Comparison of ENCODE assay signal across 8 cellular contexts in the genomic region with DNA sequence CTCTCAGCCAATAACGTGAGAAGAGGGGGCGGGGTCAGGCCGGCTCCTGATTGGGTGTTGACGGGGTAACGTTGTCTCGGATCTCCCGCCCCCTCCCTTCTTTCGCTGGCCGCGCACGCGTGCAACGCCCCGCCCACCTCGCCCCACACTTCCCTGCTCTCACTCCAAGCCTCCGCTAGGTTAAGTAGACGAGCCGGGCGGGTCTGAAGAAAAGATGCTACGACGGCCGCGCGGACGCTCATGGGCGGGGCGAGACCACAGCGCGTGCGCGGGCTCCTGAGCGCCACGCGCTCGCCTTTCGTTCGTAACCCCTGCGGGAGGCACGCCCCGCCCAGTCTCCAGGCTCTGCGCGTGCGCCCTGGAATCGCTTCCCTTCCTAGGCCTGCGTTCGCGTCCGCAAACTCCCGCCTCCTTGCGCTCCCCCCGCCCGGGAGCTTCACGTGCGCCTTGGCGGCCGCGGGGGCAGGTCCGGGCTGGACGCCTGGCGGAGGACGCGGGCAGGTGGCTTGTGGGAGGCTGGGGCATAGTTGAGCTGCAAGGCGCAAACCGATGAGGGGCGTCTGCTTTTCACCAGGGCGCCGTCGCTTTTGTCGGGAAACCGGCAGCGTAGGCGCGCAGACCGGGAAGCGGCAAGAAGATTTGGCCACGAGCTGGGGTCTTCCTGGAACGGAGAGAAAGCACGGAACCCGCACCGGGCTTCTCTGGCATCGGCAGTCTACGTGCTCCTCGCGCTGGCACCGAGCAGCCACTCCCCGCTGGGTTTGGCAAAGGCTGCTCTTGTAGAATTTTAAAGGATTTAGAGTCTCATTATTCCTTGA. TPM values are rescaled to one million over a fixed set of nuclear protein-coding genes. Genes with fewer than 3 reads are reported as not detected.
DNase-seq lines count a peak whose midpoint lies in the region; ATAC-seq, FAIRE-seq and TF ChIP-seq lines count a peak whose summit lies in the region.

No MANE protein-coding gene starts in this region.

- TF ChIP-seq POLR2A in H1 (IDR thresholded peaks at IDR 0.05; ENCODE audit: control extremely low read depth in 1 of 2, low read depth in 2 of 2, low read length in 2 of 2) = peak; percentile 27 to 63

- no peaks in the 10 kb centered on the region for H3K27me3 Mint-ChIP-seq in Calu3 (ENCODE audit: unreplicated experiment)
- H3K27me3 Mint-ChIP-seq in activated CD8-positive, alpha-beta memory T cell treated with anti-CD3 and anti-CD28 coated beads, Interleukin-2, amount 10 ng/mL, durations not matched to agents 7 days and 5 days = no peaks in the 10 kb centered on the region

- no TSS peak for BruUV-seq in Calu3 (replicated peaks; lab: Mats Ljungman, UMichigan)

- peak overlapping the region; percentile 91 to 98 for H3K4me2 ChIP-seq in H1 (ENCODE audit: insufficient read depth in 1 of 2, low read depth in 2 of 2, low read length in 2 of 2)
- H3K4me2 ChIP-seq in mesenchymal stem cell (ENCODE audit: low read length, poor library complexity, severe bottlenecking) = peak overlapping the region; percentile 93

- no peak; a peak in 1 of 4 replicates for TF ChIP-seq RAD21 in H1 (IDR thresholded peaks at IDR 0.05 in 1 of 2, conservative IDR thresholded peaks at IDR 0.05 in 1 of 2; ENCODE audit: low read depth in 2 of 2, low read length in 2 of 2)

- ATAC-seq in GM21381 (IDR thresholded peaks at IDR 0.05; ENCODE audit: unreplicated experiment) = peak; percentile 79
- peak; percentile 90 for ATAC-seq in activated CD8-positive, alpha-beta memory T cell treated with anti-CD3 and anti-CD28 coated beads, Interleukin-2, amount 10 ng/mL, durations not matched to agents 7 days and 5 days

- H4K8ac ChIP-seq in H1 (ENCODE audit: extremely low read depth, insufficient read depth, low read length) (peak overlapping the region; percentile 90), mesenchymal stem cell (ENCODE audit: low read length) (peak overlapping the region; percentile 82)

- no peaks in the 10 kb centered on the region for H3K9me3 ChIP-seq in H1 (ENCODE audit: insufficient read depth in 2 of 2, low read depth in 1 of 2, low read length in 1 of 2)
- H3K9me3 ChIP-seq in mesenchymal stem cell (ENCODE audit: control insufficient read depth, low read length) = no peaks in the 10 kb centered on the region

- H2BK12ac ChIP-seq in H1 (ENCODE audit: low read depth, low read length) = no peak overlapping the region
- peak overlapping the region; percentile 55 to 56 for H2BK12ac ChIP-seq in mesenchymal stem cell (ENCODE audit: low read length in 2 of 2)

- intact Hi-C loops in Calu3 (cut with micrococcal nuclease; ENCODE audit: unreplicated experiment) = loop anchor here (2.0 kb wide), 1 partner anchor 67 kb away; no protein-coding TSS in a partner anchor

- H3K27ac ChIP-seq in H1 (ENCODE audit: low read depth, low read length) = peak overlapping the region; percentile 94
- H3K27ac ChIP-seq in mesenchymal stem cell (ENCODE audit: low read length, poor library complexity, severe bottlenecking) = peak overlapping the region; percentile 98

- peak overlapping the region; percentile 49 for H4K5ac ChIP-seq in H1 (ENCODE audit: insufficient read length, low read depth, low read length)

- FAIRE-seq in HTR-8/SVneo (lab: Jason Lieb, UNC) (peak; percentile 98), H1 (lab: Jason Lieb, UNC) (no peak)

- H2BK20ac ChIP-seq in H1 (ENCODE audit: low read length) = no peak overlapping the region

- peak overlapping the region; percentile 64 to 95 (median 79) for H3K4me3 ChIP-seq in H1 (ENCODE audit: extremely low read depth in 1 of 4, insufficient read depth in 2 of 4, low read depth in 3 of 4, low read length in 4 of 4)
- H3K4me3 ChIP-seq in mesenchymal stem cell (ENCODE audit: insufficient read depth in 1 of 2, low read depth in 1 of 2, low read length in 2 of 2) = peak overlapping the region; percentile 78 to 85

- CTCF ChIA-PET in Calu3 (lab: Charles Lee) (interaction anchor here (0.7 kb wide), 1 partner anchor 1019 kb away, joined by 3 read pairs; no protein-coding TSS in a partner anchor), H1 (lab: Charles Lee; ENCODE audit: partially characterized antibody) (interaction anchor here (1.0 to 1.1 kb wide), 2 partner anchors 65 to 251 kb away, joined by 3 to 4 read pairs; no protein-coding TSS in a partner anchor)
- CTCF ChIA-PET in activated CD8-positive, alpha-beta memory T cell treated with anti-CD3 and anti-CD28 coated beads, Interleukin-2, amount 10 ng/mL, durations not matched to agents 7 days and 5 days (lab: Charles Lee) = interaction anchor here (2.3 kb wide), 1 partner anchor 9 kb away, joined by 4 read pairs; no protein-coding TSS in a partner anchor

- H3K4me1 ChIP-seq in H1 (replicated peaks in 1 of 4; ENCODE audit: control insufficient read depth in 3 of 4, insufficient read depth in 4 of 4, low read length in 3 of 4) (peaks cover 0 to 8% (median 3%) of the 10 kb centered on the region in 4 experiments; a peak in 4 of 7 replicates), mesenchymal stem cell (ENCODE audit: control insufficient read depth, insufficient read depth, low read depth, low read length) (peaks cover 4% of the 10 kb centered on the region)

- DNase-seq in Calu3 = peak; percentile 97
- peak; percentile 93 for DNase-seq in HTR-8/SVneo (ENCODE audit: insufficient read length, low spot score)
- DNase-seq in NOMO-1 treated with DMSO at 0.1 percent for 48 hours (lab: John Stamatoyannopoulos, UW; ENCODE audit: unreplicated experiment) = peak; percentile 96
- peak; percentile 100 for DNase-seq in activated CD8-positive, alpha-beta memory T cell treated with anti-CD3 and anti-CD28 coated beads, Interleukin-2, amount 10 ng/mL, durations not matched to agents 7 days and 5 days
- peak; percentile 95 to 98 for DNase-seq in H1 (ENCODE audit: low read depth in 1 of 2, low spot score in 2 of 2)
- DNase-seq in mesenchymal stem cell = peak; percentile 99
- DNase-seq in stimulated activated CD8-positive, alpha-beta memory T cell treated with anti-CD3 and anti-CD28 coated beads, Interleukin-12 subunit alpha, Interleukin-12 subunit beta, amount 100 ng/mL, for 24 hours (ENCODE audit: extremely low read depth) = peak; percentile 100

- TF ChIP-seq EP300 in H1 (IDR thresholded peaks at IDR 0.05; ENCODE audit: borderline replicate concordance in 1 of 2, low read depth in 2 of 2, low read length in 2 of 2) = no peak

- peak overlapping the region; percentile 89 for H3K27ac Mint-ChIP-seq in Calu3 (ENCODE audit: unreplicated experiment)
- peak overlapping the region; percentile 87 for H3K27ac Mint-ChIP-seq in activated CD8-positive, alpha-beta memory T cell treated with anti-CD3 and anti-CD28 coated beads, Interleukin-2, amount 10 ng/mL, durations not matched to agents 7 days and 5 days

- peaks cover 5 to 52% of the 10 kb centered on the region in 2 experiments for H3K79me2 ChIP-seq in H1 (ENCODE audit: control insufficient read depth in 1 of 2, insufficient read depth in 2 of 2, low read length in 2 of 2)

- H3K27me3 ChIP-seq in H1 (replicated peaks in 1 of 4; ENCODE audit: control insufficient read depth in 3 of 4, extremely low read depth in 1 of 4, insufficient read depth in 3 of 4, low read length in 3 of 4) = no peaks in the 10 kb centered on the region
- no peaks in the 10 kb centered on the region for H3K27me3 ChIP-seq in mesenchymal stem cell (ENCODE audit: control insufficient read depth in 1 of 2, insufficient read depth in 1 of 2, low read length in 2 of 2)

- H3K18ac ChIP-seq in H1 (ENCODE audit: extremely low read depth, low read length) (peak overlapping the region; percentile 80), mesenchymal stem cell (ENCODE audit: low read depth in 1 of 2, low read length in 2 of 2) (peak overlapping the region; percentile 98 to 99)

- WGBS in H1 (ENCODE audit: extremely low coverage in 1 of 2, insufficient coverage in 1 of 2, insufficient read length in 1 of 2, insufficient replicate concordance in 2 of 2, low coverage in 1 of 2, low lambda C conversion rate in 2 of 2, missing lambda C conversion rate in 1 of 2), 2 experiments = 3% methylated on average over 62 of the region's 86 CpGs; no CpG with 5 or more reads in 1 of the 2 experiments
- WGBS in mesenchymal stem cell = under 1% methylated on average over 81 of the region's 86 CpGs

- H3K4ac ChIP-seq in H1 (replicated peaks; ENCODE audit: insufficient read length, low read depth, low read length) = no peak overlapping the region
- H3K4ac ChIP-seq in mesenchymal stem cell (ENCODE audit: low read depth in 1 of 2, low read length in 2 of 2) = peak overlapping the region; percentile 97 to 98

- H3K4me3 Mint-ChIP-seq in Calu3 (ENCODE audit: low read depth, unreplicated experiment) = peak overlapping the region; percentile 78
- H3K4me3 Mint-ChIP-seq in activated CD8-positive, alpha-beta memory T cell treated with anti-CD3 and anti-CD28 coated beads, Interleukin-2, amount 10 ng/mL, durations not matched to agents 7 days and 5 days = peak overlapping the region; percentile 78

- H3K36me3 ChIP-seq in H1 (ENCODE audit: control insufficient read depth in 2 of 4, insufficient read depth in 4 of 4, low read length in 3 of 4) (peaks cover 0 to 10% (median 0%) of the 10 kb centered on the region in 4 experiments; a peak in 1 of 8 replicates), mesenchymal stem cell (ENCODE audit: control insufficient read depth in 1 of 2, insufficient read depth in 2 of 2, low read depth in 1 of 2, low read length in 2 of 2) (peaks cover 0 to 3% of the 10 kb centered on the region in 2 experiments)

- H2BK15ac ChIP-seq in H1 (ENCODE audit: low read length) (no peak overlapping the region), mesenchymal stem cell (ENCODE audit: low read depth, poor library complexity, severe bottlenecking) (peak overlapping the region; percentile 97)

- H2AFZ ChIP-seq in H1 (ENCODE audit: low read length) (peak overlapping the region; percentile 63), mesenchymal stem cell (ENCODE audit: low read depth, low read length) (peak overlapping the region; percentile 46)

- no peak overlapping the region for H3K14ac ChIP-seq in H1 (ENCODE audit: insufficient read length)
- peak overlapping the region; percentile 81 to 95 for H3K14ac ChIP-seq in mesenchymal stem cell (ENCODE audit: low read length in 2 of 2)

- peaks cover 40% of the 10 kb centered on the region for H3K36me3 Mint-ChIP-seq in Calu3 (ENCODE audit: insufficient read depth, unreplicated experiment)
- H3K36me3 Mint-ChIP-seq in activated CD8-positive, alpha-beta memory T cell treated with anti-CD3 and anti-CD28 coated beads, Interleukin-2, amount 10 ng/mL, durations not matched to agents 7 days and 5 days = peaks cover 17% of the 10 kb centered on the region

- no peaks in the 10 kb centered on the region for H3K9me3 Mint-ChIP-seq in Calu3 (ENCODE audit: low read depth, unreplicated experiment)
- H3K9me3 Mint-ChIP-seq in activated CD8-positive, alpha-beta memory T cell treated with anti-CD3 and anti-CD28 coated beads, Interleukin-2, amount 10 ng/mL, durations not matched to agents 7 days and 5 days (ENCODE audit: low read depth) = no peaks in the 10 kb centered on the region

- no peaks in the 10 kb centered on the region for H3K79me1 ChIP-seq in H1 (ENCODE audit: low read depth, low read length)
- peaks cover 4% of the 10 kb centered on the region for H3K79me1 ChIP-seq in mesenchymal stem cell (replicated peaks; ENCODE audit: low read length, poor library complexity, severe bottlenecking)

- H3K23me2 ChIP-seq in H1 (ENCODE audit: low read depth, low read length) = peaks cover 10% of the 10 kb centered on the region

- peak overlapping the region in 3 of 4 experiments; percentile 74 to 90 (median 83); a peak in 6 of 7 replicates for H3K9ac ChIP-seq in H1 (replicated peaks in 1 of 4; ENCODE audit: extremely low read depth in 1 of 4, low read depth in 3 of 4, low read length in 3 of 4)
- H3K9ac ChIP-seq in mesenchymal stem cell (ENCODE audit: low read length) = peak overlapping the region; percentile 93

- no peak for TF ChIP-seq CTCF in Calu3 (IDR thresholded peaks at IDR 0.05; ENCODE audit: unreplicated experiment)
- TF ChIP-seq CTCF in H1 (IDR thresholded peaks at IDR 0.05; ENCODE audit: control extremely low read depth in 1 of 3, insufficient read depth in 1 of 3, low read depth in 1 of 3, low read length in 3 of 3) = peak; percentile 12 to 23 (median 14)

- H2BK5ac ChIP-seq in H1 (ENCODE audit: low read depth, low read length) = peak overlapping the region; percentile 57
- H2BK5ac ChIP-seq in mesenchymal stem cell (ENCODE audit: low read depth, low read length, poor library complexity, severe bottlenecking) = peak overlapping the region; percentile 96

- H2AK5ac ChIP-seq in H1 (ENCODE audit: low read depth, low read length) (no peak overlapping the region; the same call in 1 of the 2 replicates), mesenchymal stem cell (ENCODE audit: low read length, severe bottlenecking) (peak overlapping the region; percentile 23)

- H4K20me1 ChIP-seq in H1 (replicated peaks in 1 of 2; ENCODE audit: control insufficient read depth in 1 of 2, insufficient read depth in 2 of 2, low read length in 2 of 2) = peaks cover 0 to 4% of the 10 kb centered on the region in 2 experiments

- peaks cover 15% of the 10 kb centered on the region for H3K4me1 Mint-ChIP-seq in Calu3 (ENCODE audit: low read depth, unreplicated experiment)
- H3K4me1 Mint-ChIP-seq in activated CD8-positive, alpha-beta memory T cell treated with anti-CD3 and anti-CD28 coated beads, Interleukin-2, amount 10 ng/mL, durations not matched to agents 7 days and 5 days = peaks cover 27% of the 10 kb centered on the region

- peak overlapping the region; percentile 81 for H3K56ac ChIP-seq in H1 (replicated peaks; ENCODE audit: insufficient read length, low read depth, low read length)

- POLR2A ChIA-PET in H1 (lab: Charles Lee; ENCODE audit: partially characterized antibody) = interaction anchor here (0.6 to 3.0 kb wide), 8 partner anchors 17 to 525 kb away, joined by 3 to 12 read pairs (median 4); a partner anchor contains a TSS

- H2BK120ac ChIP-seq in H1 (replicated peaks; ENCODE audit: low read depth, low read length) = no peak overlapping the region
- peak overlapping the region; percentile 91 for H2BK120ac ChIP-seq in mesenchymal stem cell (ENCODE audit: low read depth, low read length)

- H4K91ac ChIP-seq in H1 (replicated peaks; ENCODE audit: insufficient read length, low read length) (peak overlapping the region; percentile 34), mesenchymal stem cell (ENCODE audit: low read length) (peak overlapping the region; percentile 89)

- H3K23ac ChIP-seq in H1 (ENCODE audit: insufficient read length) (no peak overlapping the region), mesenchymal stem cell (ENCODE audit: low read length in 2 of 2) (no peak overlapping the region)

RNA-seq across cellular contexts. Expression of a gene that starts 0.5 kb away (rescaled TPM):
- 54.5 and 55.5 TPM in 2 replicates for total RNA-seq in Calu3 (2022)
- total RNA-seq in activated CD8-positive, alpha-beta memory T cell treated with anti-CD3 and anti-CD28 coated beads, Interleukin-2, amount 10 ng/mL, durations not matched to agents 7 days and 5 days = 10 to 100 TPM; 35.3 to 35.9 TPM
- total RNA-seq in H1 (2021; fragmentation: NEBNext Ultra II Directional; extraction: Animal tissue kit (Norgen Biotek cat#: 25700)) = 79.5 and 85.3 TPM in 2 replicates
- polyA plus RNA-seq in H1 (2011; rRNA removed) = 5.9 and 9.5 TPM in 2 replicates
- 13.4 TPM for polyA plus RNA-seq in H1 (2011; cell fraction: cytosol; rRNA removed)
- 5.5 TPM for polyA plus RNA-seq in H1 (2011; cell fraction: nucleus; rRNA removed)
- polyA plus RNA-seq in H1 (2012, experiment 1 of 2) = 26.8 to 73.8 TPM (median 32.8 TPM) in 4 replicates
- polyA plus RNA-seq in H1 (2012, experiment 2 of 2) = 16.9 TPM
- polyA plus RNA-seq in H1 (2013, experiment 1 of 2) = 66.9 TPM
- polyA plus RNA-seq in H1 (2013, experiment 2 of 2) = 82.7 TPM
- 3.2 and 4.1 TPM in 2 replicates for polyA minus RNA-seq in H1 (2011; rRNA and poly(A)+ RNA removed)
- polyA minus RNA-seq in H1 (2011; cell fraction: cytosol; rRNA and poly(A)+ RNA removed) = 7.3 TPM
- 10.2 TPM for polyA minus RNA-seq in H1 (2011; cell fraction: nucleus; rRNA and poly(A)+ RNA removed)
- 117 TPM for polyA plus RNA-seq in mesenchymal stem cell (2013, experiment 1 of 2)
- polyA plus RNA-seq in mesenchymal stem cell (2013, experiment 2 of 2) = 116 TPM

Comparison
In these comparisons a context has a peak if more than half of its experiments do, and no peak if none do; other contexts are left out.
1. Peak in every context shown above with its lines: DNase-seq, ATAC-seq, H3K4me3 ChIP-seq and H3K27ac ChIP-seq.